ENCODE assay signal across 1 cellular context in genomic region chr1:81802601-81803422, GRCh38.
TF ChIP-seq lines count a peak whose summit lies in the region.

No MANE protein-coding gene starts in this region.

TF ChIP-seq in A549, 52 proteins besides CTCF, POLR2A, EP300 and RAD21 (continued from another document):
- TF ChIP-seq NPAS2 (CRISPR knock-in tag; IDR thresholded peaks at IDR 0.05; ENCODE audit: borderline replicate concordance): no peak
- TF ChIP-seq FOXS1 (CRISPR knock-in tag; IDR thresholded peaks at IDR 0.05): no peak
- no peak for TF ChIP-seq MYC (IDR thresholded peaks at IDR 0.05; ENCODE audit: borderline replicate concordance, low read length)
- TF ChIP-seq HES2 (IDR thresholded peaks at IDR 0.05): no peak
- no peak for TF ChIP-seq CEBPB (IDR thresholded peaks at IDR 0.05)
- no peak for TF ChIP-seq PBX3 (IDR thresholded peaks at IDR 0.05)
- TF ChIP-seq ELK1 (IDR thresholded peaks at IDR 0.05; ENCODE audit: low read depth, low read length): no peak
- TF ChIP-seq SREBF2 (IDR thresholded peaks at IDR 0.05): no peak
- TF ChIP-seq HMGXB4 (CRISPR knock-in tag; IDR thresholded peaks at IDR 0.05; ENCODE audit: borderline replicate concordance): no peak
- no peak for TF ChIP-seq USF2 (IDR thresholded peaks at IDR 0.05)
- no peak for TF ChIP-seq JUN (IDR thresholded peaks at IDR 0.05)
- no peak for TF ChIP-seq RFX5 (IDR thresholded peaks at IDR 0.05)
